24 cellular contexts compared by ENCODE assay signal in the genomic region with DNA sequence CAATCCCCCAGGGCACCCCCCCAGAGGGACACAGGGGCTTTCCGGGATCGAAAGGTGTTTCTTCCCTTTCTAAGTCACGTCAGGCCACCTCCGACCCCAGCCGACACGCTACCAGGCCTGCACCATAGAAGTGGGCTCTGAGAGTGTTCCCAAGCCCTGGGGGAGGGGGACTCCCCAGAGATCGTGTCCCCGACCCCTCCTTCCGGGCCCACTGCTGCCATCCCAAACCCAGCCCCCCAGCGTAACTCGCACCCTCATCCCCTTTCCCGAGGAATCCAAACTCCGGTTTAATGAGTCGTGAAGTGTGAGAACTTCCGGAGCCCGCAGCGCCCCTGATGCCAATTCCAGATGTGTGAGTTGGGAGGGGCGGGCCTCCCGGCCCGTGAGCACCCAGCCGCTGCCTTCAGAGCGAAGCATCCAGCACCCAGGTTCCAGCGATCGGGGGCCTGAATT. TPM values are rescaled to one million over a fixed set of nuclear protein-coding genes. Genes with fewer than 3 reads are reported as not detected.
"Had no signal": no experiment of that assay in that cellular context is flagged by ENCODE, and none has a peak within 500 bp of the region (broad histone marks: within the 10 kb centered on the region; RNA-seq: fewer than 3 reads in every experiment).

No MANE protein-coding gene starts in this region.

- H3K4me1 ChIP-seq: foreskin keratinocyte had no signal

- FAIRE-seq: keratinocyte had no signal

- H3K4me3 ChIP-seq: hepatocyte, left ventricle myocardium inferior, thyroid gland, uterus had no signal

- DNase-seq: activated CD4-positive, alpha-beta T cell treated with anti-CD3 and anti-CD28 coated beads for 1 hour; activated CD4-positive, alpha-beta T cell treated with anti-CD3 and anti-CD28 coated beads, Interleukin-2, amount 50 U/mL, for 4 hours; activated effector memory CD4-positive, alpha-beta T cell treated with anti-CD3 and anti-CD28 coated beads, Interleukin-2, amount 50 U/mL, for 16 hours; activated naive CD8-positive, alpha-beta T cell treated with anti-CD3 and anti-CD28 coated beads for 36 hours; activated T-cell treated with anti-CD3 and anti-CD28 coated beads, Interleukin-2, amount 50 U/mL, for 72 hours; amniotic stem cell; foreskin keratinocyte; left ventricle myocardium inferior; mammary epithelial cell; stimulated activated CD8-positive, alpha-beta memory T cell treated with anti-CD3 and anti-CD28 coated beads, Interleukin-4, amount 100 ng/mL, for 48 hours; stimulated activated naive CD4-positive, alpha-beta T cell treated with Interleukin-2 at 50 U/mL for 16 hours; thyroid gland; uterus; WERI-Rb-1 had no signal

- H2AFZ ChIP-seq: hepatocyte had no signal

- H3K4me2 ChIP-seq: hepatocyte had no signal

- H3K36me3 ChIP-seq: left ventricle myocardium inferior, thyroid gland, uterus, WERI-Rb-1 had no signal

- H3K4me3 Mint-ChIP-seq: activated naive CD8-positive, alpha-beta T cell treated with anti-CD3 and anti-CD28 coated beads for 36 hours; activated T-cell treated with anti-CD3 and anti-CD28 coated beads, Interleukin-2, amount 50 U/mL, for 72 hours had no signal

- H3K9me3 Mint-ChIP-seq: activated naive CD8-positive, alpha-beta T cell treated with anti-CD3 and anti-CD28 coated beads for 36 hours; activated T-cell treated with anti-CD3 and anti-CD28 coated beads, Interleukin-2, amount 50 U/mL, for 72 hours had no signal

- H3K9me3 ChIP-seq: left ventricle myocardium inferior, thyroid gland, uterus had no signal

- ATAC-seq: activated T-cell treated with anti-CD3 and anti-CD28 coated beads, Interleukin-2, amount 50 U/mL, for 72 hours; foreskin keratinocyte had no signal

- H3K27ac Mint-ChIP-seq: activated naive CD8-positive, alpha-beta T cell treated with anti-CD3 and anti-CD28 coated beads for 36 hours had no signal

- H3K79me2 ChIP-seq: hepatocyte had no signal

- H3K36me3 Mint-ChIP-seq: activated naive CD8-positive, alpha-beta T cell treated with anti-CD3 and anti-CD28 coated beads for 36 hours had no signal

- H3K27ac ChIP-seq: foreskin keratinocyte, hepatocyte, left ventricle myocardium inferior, thyroid gland, uterus, WERI-Rb-1 had no signal

RNA-seq across cellular contexts. Expression of a gene that starts 11.3 kb away (rescaled TPM):
- total RNA-seq: activated CD8-positive, alpha-beta memory T cell treated with anti-CD3 and anti-CD28 coated beads for 36 hours; activated naive CD8-positive, alpha-beta T cell treated with anti-CD3 and anti-CD28 coated beads for 36 hours; activated T-cell treated with anti-CD3 and anti-CD28 coated beads, Interleukin-2, amount 50 U/mL, for 72 hours; cardiac septum; dermis microvascular lymphatic vessel endothelial cell; fibroblast of lung; foreskin keratinocyte; hepatocyte; left ventricle myocardium inferior; mammary epithelial cell; myocyte; renal cortical epithelial cell; subcutaneous adipose tissue; T-helper 2 cell treated with Interferon-gamma antibody and Interleukin-4, amounts not matched to agents 100 ng/mL and 5 ng/mL, for 36 hours; thyroid gland; uterus had no signal
- polyA plus RNA-seq: fibroblast of lung, foreskin keratinocyte, hepatocyte, keratinocyte, mammary epithelial cell had no signal
